In the genomic region with DNA sequence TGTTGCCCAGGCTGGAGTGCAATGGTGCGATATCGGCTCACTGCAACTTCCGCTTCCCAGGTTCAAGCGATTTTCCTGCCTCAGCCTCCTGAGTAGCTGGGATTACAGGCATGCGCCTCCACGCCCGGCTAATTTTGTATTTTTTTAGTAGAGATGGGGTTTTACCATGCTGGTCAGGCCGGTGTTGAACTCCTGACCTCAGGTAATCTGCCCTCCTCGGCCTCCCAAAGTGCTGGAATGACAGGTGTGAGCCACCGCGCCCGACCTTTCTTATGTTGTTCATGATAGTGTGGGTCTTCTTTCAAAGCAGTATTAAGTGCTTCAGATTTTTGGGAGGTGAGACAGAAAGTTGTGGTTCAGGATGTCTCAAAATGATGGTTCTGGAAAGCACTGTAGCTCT, we compare ENCODE assay signal across 2 cellular contexts. TPM values are rescaled to one million over a fixed set of nuclear protein-coding genes. Genes with fewer than 3 reads are reported as not detected.
"Had no signal": no experiment of that assay in that cellular context is flagged by ENCODE, and none has a peak within 500 bp of the region (broad histone marks: within the 10 kb centered on the region; RNA-seq: fewer than 3 reads in every experiment).

No MANE protein-coding gene starts in this region.

RNA-seq across cellular contexts. Expression of a gene that starts 26.0 kb away (rescaled TPM):
- total RNA-seq: GM23338, H1 had no signal
- polyA plus RNA-seq: GM23338, H1 had no signal
